1 cellular context compared by ENCODE assay signal in the genomic region with DNA sequence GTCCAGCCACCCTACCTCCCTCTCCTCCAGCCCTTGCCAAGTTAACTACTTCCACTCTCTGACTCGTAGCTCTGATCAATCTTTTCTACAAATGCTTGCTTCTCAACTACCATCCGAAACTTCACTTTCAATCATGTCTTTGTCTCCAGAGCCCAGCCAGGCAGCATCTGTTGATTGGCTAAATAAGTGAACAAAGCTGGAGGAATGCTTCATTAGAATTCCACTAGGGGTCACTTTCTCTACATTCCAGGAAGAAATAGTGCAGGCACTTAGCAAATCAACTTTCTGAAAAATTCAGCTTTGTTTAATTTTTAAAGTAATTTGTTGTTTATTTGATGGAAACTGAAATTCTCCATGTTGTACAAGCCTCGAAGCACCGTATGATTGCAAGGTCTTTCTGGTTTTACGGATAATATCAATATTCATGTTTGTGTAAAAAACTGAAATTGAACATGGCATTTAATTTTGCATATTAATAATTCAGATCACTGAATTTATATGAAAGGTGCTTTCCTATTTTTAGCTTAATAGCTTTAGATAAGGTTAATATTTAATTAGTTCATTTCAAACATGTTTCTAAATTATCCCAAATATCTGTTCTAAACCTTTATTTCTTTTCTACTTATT.
TF ChIP-seq lines count a peak whose summit lies in the region.

No MANE protein-coding gene starts in this region.

TF ChIP-seq in H1, 55 proteins besides CTCF, POLR2A, EP300 and RAD21:
- peak; percentile 91 for TF ChIP-seq TEAD4 (IDR thresholded peaks at IDR 0.05; ENCODE audit: low read depth, low read length)
- TF ChIP-seq SAP30 (IDR thresholded peaks at IDR 0.05; ENCODE audit: insufficient read depth, insufficient replicate concordance, low read length) = no peak
